Comparison of ENCODE assay signal across 7 cellular contexts in the genomic region with DNA sequence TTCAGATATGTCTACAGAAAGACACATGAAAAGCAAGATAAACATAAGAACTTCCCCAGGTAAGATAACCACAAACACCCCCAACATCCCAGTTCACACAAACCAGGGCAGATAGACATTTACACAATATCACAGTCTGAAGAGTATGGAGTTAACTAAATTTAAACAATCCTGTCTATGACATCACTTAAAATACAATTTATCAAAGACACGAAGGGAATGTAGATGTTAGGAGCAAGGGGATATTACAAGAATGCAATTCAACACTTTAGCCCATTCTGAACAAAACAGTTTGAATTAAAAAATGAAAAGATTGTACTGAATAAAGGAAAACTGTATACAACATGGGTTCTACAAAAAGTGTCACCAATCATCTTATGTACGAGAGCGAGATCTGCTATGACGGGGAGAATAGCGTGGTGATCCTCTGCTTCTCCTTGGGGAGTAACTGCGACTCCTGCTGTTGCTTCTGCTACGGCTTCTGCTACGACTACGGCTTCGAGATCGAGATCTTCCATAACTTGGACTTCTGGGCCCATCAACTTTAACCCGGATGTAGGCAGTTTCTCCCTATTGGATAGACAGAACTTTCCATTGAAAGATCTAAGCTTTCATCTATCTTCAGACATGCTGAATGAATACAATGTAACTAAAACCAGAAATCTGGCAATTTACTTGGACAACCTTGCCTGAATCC. TPM values are rescaled to one million over a fixed set of nuclear protein-coding genes. Genes with fewer than 3 reads are reported as not detected.
DNase-seq lines count a peak whose midpoint lies in the region; ATAC-seq and TF ChIP-seq lines count a peak whose summit lies in the region.

No MANE protein-coding gene starts in this region.

- intact Hi-C loops in PC-9 (cut with micrococcal nuclease; ENCODE audit: unreplicated experiment) (loop anchor here (10.0 kb wide), 1 partner anchor 760 kb away; no protein-coding TSS in a partner anchor), gastrocnemius medialis (cut with DNase I; ENCODE audit: low total_unique reads) (loop anchor here (5.0 to 10.0 kb wide), 3 partner anchors 340 to 898 kb away; no protein-coding TSS in a partner anchor)

- peaks cover 38% of the 10 kb centered on the region for H3K4me1 ChIP-seq in PC-9 (replicated peaks; ENCODE audit: insufficient read depth)
- peaks cover 58 to 60% of the 10 kb centered on the region in 2 donors for H3K4me1 ChIP-seq in gastrocnemius medialis

- no peak overlapping the region for H2AFZ ChIP-seq in PC-9

- no peak for ATAC-seq in gastrocnemius medialis
- no peak for ATAC-seq in activated CD4-positive, CD25-positive, alpha-beta regulatory T cell treated with anti-CD3 and anti-CD28 coated beads, Interleukin-2, amount 50 U/mL, for 24 hours

- H3F3A ChIP-seq in PC-9 (ENCODE audit: insufficient read depth, low read depth), result peaks cover 69% of the 10 kb centered on the region

- in situ Hi-C loops in gastrocnemius medialis (cut with MboI; ENCODE audit: low sequenced_read_pairs in 4 of 4), result loop anchor here in 2 of 4 donors (10.0 to 25.0 kb wide), 2 partner anchors 107 to 110 kb away; no protein-coding TSS in a partner anchor

- CTCF ChIA-PET in PC-9 (lab: Charles Lee), result interaction anchor here (1.3 kb wide), 1 partner anchor 9 kb away, joined by 3 read pairs; no protein-coding TSS in a partner anchor

- POLR2A ChIA-PET in PC-9 (lab: Charles Lee; ENCODE audit: unreplicated experiment), result no interaction called here

- TF ChIP-seq POLR2A in erythroblast (IDR thresholded peaks at IDR 0.05; ENCODE audit: low read length), result peak; percentile 24
- no peak for TF ChIP-seq POLR2A in gastrocnemius medialis (IDR thresholded peaks at IDR 0.05)

- TF ChIP-seq CTCF in GM12875 (IDR thresholded peaks at IDR 0.05; ENCODE audit: borderline replicate concordance, insufficient read depth, low read depth, low read length) (no peak), PC-9 (conservative IDR thresholded peaks at IDR 0.05) (no peak; the same call in 1 of the 2 replicates), gastrocnemius medialis (IDR thresholded peaks at IDR 0.05 in 4 of 5, conservative IDR thresholded peaks at IDR 0.05 in 1 of 5) (no peak)

- H3K4me2 ChIP-seq in PC-9, result peak overlapping the region; percentile 97

- peaks cover 59% of the 10 kb centered on the region for H4K20me1 ChIP-seq in PC-9 (ENCODE audit: insufficient read depth)

- H3K36me3 ChIP-seq in PC-9 (ENCODE audit: low read depth), result peaks cover 51% of the 10 kb centered on the region
- H3K36me3 ChIP-seq in gastrocnemius medialis, result peaks cover 0 to 46% of the 10 kb centered on the region in 2 donors

- H3K27ac ChIP-seq in PC-9, result 0 out of 2 replicates have a peak overlapping the region, but pooled peaks have one; percentile 95
- H3K27ac ChIP-seq in gastrocnemius medialis, result peak overlapping the region; percentile 96 to 100 (median 100)

- H3K27me3 ChIP-seq in PC-9 (ENCODE audit: insufficient read depth, low read depth) (no peaks in the 10 kb centered on the region), gastrocnemius medialis (no peaks in the 10 kb centered on the region)

- H3K4me3 ChIP-seq in GM12875 (ENCODE audit: low read depth, low read length) (peak overlapping the region; percentile 87), PC-9 (peak overlapping the region; percentile 95), gastrocnemius medialis (peak overlapping the region; percentile 91 to 98 (median 97))

- DNase-seq in PC-9 (no peak), erythroblast (lab: John Stamatoyannopoulos, UW) (peak; percentile 31 to 48), gastrocnemius medialis (no peak), hepatic stellate cell (ENCODE audit: low spot score) (no peak)
- DNase-seq in activated CD8-positive, alpha-beta memory T cell treated with anti-CD3 and anti-CD28 coated beads, Interleukin-2, amount 50 U/mL, for 4 hours, result no peak

- no peaks in the 10 kb centered on the region for H3K9me2 ChIP-seq in PC-9 (ENCODE audit: insufficient read depth)

- H3K9me3 ChIP-seq in PC-9 (ENCODE audit: insufficient read depth, low read depth), result no peaks in the 10 kb centered on the region
- no peaks in the 10 kb centered on the region for H3K9me3 ChIP-seq in gastrocnemius medialis

- H3K79me2 ChIP-seq in PC-9 (ENCODE audit: low read depth), result peaks cover 68% of the 10 kb centered on the region

- no TSS peak for BruUV-seq in PC-9 (replicated peaks; lab: Mats Ljungman, UMichigan)

RNA-seq across cellular contexts. Expression of gene SRSF1, which starts 1.9 kb away (rescaled TPM):
- total RNA-seq in PC-9 (2021) (210 and 278 TPM in 2 replicates), gastrocnemius medialis (10 to 100 TPM; 69.4 to 85.4 (median 82.2) TPM)

RNA-seq across cellular contexts. Expression of gene VEZF1, which starts 17.1 kb away (rescaled TPM):
- 29.9 and 50.9 TPM in 2 replicates for total RNA-seq in PC-9 (2021)
- total RNA-seq in gastrocnemius medialis, result 100 to 1,000 TPM in 3 of 4 donors, 10 to 100 TPM in 1; 99.9 to 137 (median 106) TPM

RNA-seq across cellular contexts. Expression of gene CUEDC1, which starts 50.0 kb away (rescaled TPM):
- total RNA-seq in PC-9 (2021), result 60.7 and 61.4 TPM in 2 replicates
- 10 to 100 TPM; 31.2 to 43.9 (median 34.3) TPM for total RNA-seq in gastrocnemius medialis

Comparison
In these comparisons a context has a peak if more than half of its experiments do, and no peak if none do; other contexts are left out.
1. DNase-seq: peak in erythroblast (2 of 2); none in PC-9 (0 of 2), gastrocnemius medialis (0 of 2), hepatic stellate cell (single experiment) and activated CD8-positive, alpha-beta memory T cell treated with anti-CD3 and anti-CD28 coated beads, Interleukin-2, amount 50 U/mL, for 4 hours (single experiment).
2. Peak in every context shown above with its lines, with median percentiles within 50 percentile points of each other: H3K4me3 ChIP-seq.